ENCODE assay signal across 10 cellular contexts in the genomic region with DNA sequence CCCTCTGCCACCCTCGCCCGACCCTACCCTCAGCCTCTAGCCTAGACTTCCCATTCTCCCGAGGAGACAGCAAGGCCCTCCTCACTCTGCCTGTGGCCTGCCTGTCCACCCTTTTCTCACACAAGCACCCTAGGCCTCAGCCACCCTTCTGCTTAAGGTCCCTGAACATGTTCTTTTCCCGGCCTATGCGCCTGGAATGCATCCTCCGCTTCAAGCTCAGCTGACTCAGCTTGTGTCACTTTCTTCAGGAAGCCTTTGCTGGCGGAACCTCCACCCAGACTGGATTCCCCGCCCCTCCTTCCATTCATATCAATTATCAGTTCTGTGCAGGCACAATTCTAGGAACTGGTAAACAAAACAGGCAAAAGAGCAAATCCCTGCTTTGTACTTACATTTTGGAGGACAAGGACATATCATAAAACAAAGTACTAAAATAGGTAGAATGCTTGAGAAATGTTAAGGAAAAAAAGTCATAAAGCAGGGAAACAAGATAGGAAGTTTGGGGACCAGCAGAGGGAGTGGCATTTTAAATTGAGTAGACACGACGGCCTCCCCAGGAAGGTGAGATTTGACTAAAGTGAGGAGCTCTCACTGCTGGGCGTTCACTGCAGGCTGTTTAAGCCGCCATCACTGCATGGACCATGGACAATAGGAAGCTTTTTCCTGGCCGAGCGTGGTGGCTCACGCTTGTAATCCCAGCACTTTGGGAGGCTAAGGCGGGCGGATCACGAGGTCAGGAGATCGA. TPM values are rescaled to one million over a fixed set of nuclear protein-coding genes. Genes with fewer than 3 reads are reported as not detected.
DNase-seq lines count a peak whose midpoint lies in the region; ATAC-seq and TF ChIP-seq lines count a peak whose summit lies in the region.
"Had no signal": no experiment of that assay in that cellular context is flagged by ENCODE, and none has a peak within 500 bp of the region (broad histone marks: within the 10 kb centered on the region; RNA-seq: fewer than 3 reads in every experiment).

No MANE protein-coding gene starts in this region.

- DNase-seq in 8988T (peak; percentile 53), OCI-LY7 (ENCODE audit: low spot score) (no peak), dermis blood vessel endothelial cell (peak; percentile 82), left lung (no peak), middle frontal gyrus (ENCODE audit: extremely low spot score, low spot score) (no peak), NCI-H2227 treated with DMSO at 0.1 percent for 48 hours (lab: John Stamatoyannopoulos, UW) (no peak), left colon (no peak)
- DNase-seq: GDM1 had no signal

- H4K20me1 ChIP-seq in OCI-LY7 (ENCODE audit: insufficient read depth, low read length) = no peaks in the 10 kb centered on the region

- POLR2A ChIA-PET in OCI-LY7 (lab: Charles Lee) = interaction anchor here (0.6 to 1.8 kb wide), 7 partner anchors 18 to 71 kb away, joined by 3 to 10 read pairs (median 4); partner anchors contain the start of genes RALGAPB and SNHG17

- intact Hi-C loops in OCI-LY7 (cut with micrococcal nuclease; ENCODE audit: unreplicated experiment) = no loop called here
- intact Hi-C loops in left lung (cut with DNase I) = no loop called here
- intact Hi-C loops in left colon (cut with DNase I, micrococcal nuclease) = no loop called here

- peak overlapping the region; percentile 83 for H3K27ac ChIP-seq in OCI-LY7 (ENCODE audit: low read depth, low read length, poor library complexity, severe bottlenecking)
- H3K27ac ChIP-seq in left lung = peak overlapping the region; percentile 50 to 63
- H3K27ac ChIP-seq: prostate gland had no signal

- ATAC-seq in left lung (no peak), GM18909 (IDR thresholded peaks at IDR 0.05; ENCODE audit: poor library complexity, unreplicated experiment) (no peak), left colon (no peak)

- H3K4me3 ChIP-seq in OCI-LY7 (ENCODE audit: low read depth, low read length, poor library complexity, severe bottlenecking) (no peak overlapping the region), left lung (no peak overlapping the region)
- H3K4me3 ChIP-seq: prostate gland had no signal

- H2AFZ ChIP-seq in OCI-LY7 (ENCODE audit: low read length) = no peak overlapping the region

- H3K4me2 ChIP-seq in OCI-LY7 (ENCODE audit: low read length) = no peak overlapping the region

- CTCF ChIA-PET in OCI-LY7 (lab: Charles Lee; ENCODE audit: unreplicated experiment) = interaction anchor here (1.6 to 2.1 kb wide), 2 partner anchors 18 to 20 kb away, joined by 7 to 16 read pairs; partner anchors contain the start of genes RALGAPB and SNHG17

- BruUV-seq in OCI-LY7 (replicated peaks; lab: Mats Ljungman, UMichigan) = no TSS peak

- no peaks in the 10 kb centered on the region for H3K9me2 ChIP-seq in OCI-LY7 (ENCODE audit: insufficient read depth, low read length)

- H3K36me3 ChIP-seq in OCI-LY7 (ENCODE audit: insufficient read depth, low read length) (peaks cover 33% of the 10 kb centered on the region), left lung (peaks cover 0 to 25% of the 10 kb centered on the region in 2 donors)
- H3K36me3 ChIP-seq: prostate gland had no signal

- no peaks in the 10 kb centered on the region for H3K27me3 ChIP-seq in left lung

- H3K9me3 ChIP-seq in OCI-LY7 (ENCODE audit: low read length) (no peaks in the 10 kb centered on the region), left lung (no peaks in the 10 kb centered on the region)
- H3K9me3 ChIP-seq: prostate gland had no signal

- H3K4me1 ChIP-seq in OCI-LY7 (ENCODE audit: insufficient read depth, low read length, poor library complexity, severe bottlenecking) = peaks cover 41% of the 10 kb centered on the region
- peaks cover 0 to 3% of the 10 kb centered on the region in 2 donors for H3K4me1 ChIP-seq in left lung
- H3K4me1 ChIP-seq: prostate gland had no signal

- TF ChIP-seq CTCF in OCI-LY7 (conservative IDR thresholded peaks at IDR 0.05; ENCODE audit: low read length) (no peak), left lung (IDR thresholded peaks at IDR 0.05) (no peak)

- no peaks in the 10 kb centered on the region for H3K79me2 ChIP-seq in OCI-LY7 (ENCODE audit: insufficient read depth, low read depth, low read length)

RNA-seq across cellular contexts. Expression of gene SNHG17, which starts 17.9 kb away (rescaled TPM):
- 30.0 and 49.1 TPM in 2 replicates for total RNA-seq in OCI-LY7 (2014; rRNA removed; shearing (Covaris generic))
- total RNA-seq in OCI-LY7 (2022) = 96.3 and 111 TPM in 2 replicates
- 6.7 and 11.6 TPM in 2 replicates for total RNA-seq in dermis blood vessel endothelial cell
- total RNA-seq in left lung = 10 to 100 TPM; 12.1 to 28.1 TPM
- 10 to 100 TPM; 15.8 to 43.5 TPM for total RNA-seq in left colon

RNA-seq across cellular contexts. Expression of gene RALGAPB, which starts 19.6 kb away (rescaled TPM):
- total RNA-seq in OCI-LY7 (2014; rRNA removed; shearing (Covaris generic)) = 19.0 and 20.9 TPM in 2 replicates
- total RNA-seq in OCI-LY7 (2022) (40.0 and 42.9 TPM in 2 replicates), dermis blood vessel endothelial cell (28.4 and 29.1 TPM in 2 replicates), left lung (10 to 100 TPM; 29.6 to 36.8 TPM), left colon (10 to 100 TPM; 37.1 to 44.4 TPM)

Comparison
In these comparisons a context has a peak if more than half of its experiments do, and no peak if none do; other contexts are left out.
1. DNase-seq: peak in 8988T (single experiment) and dermis blood vessel endothelial cell (single experiment); none in OCI-LY7 (single experiment), left lung (0 of 2), middle frontal gyrus (single experiment), NCI-H2227 treated with DMSO at 0.1 percent for 48 hours (single experiment) and left colon (0 of 2).